13 cellular contexts compared by ENCODE assay signal in genomic region chr9:93673844-93674334, GRCh38.
A peak's percentile ranks its signal among the peaks of the same experiment; 100 is the strongest.
DNase-seq lines count a peak whose midpoint lies in the region; ATAC-seq and TF ChIP-seq lines count a peak whose summit lies in the region.
"Had no signal": no experiment of that assay in that cellular context is flagged by ENCODE, and none has a peak within 500 bp of the region (broad histone marks: within the 10 kb centered on the region; RNA-seq: fewer than 3 reads in every experiment).

No MANE protein-coding gene starts in this region.

- no peak for ATAC-seq in omental fat pad (ENCODE audit: low FRiP score)
- ATAC-seq in GM18868 (IDR thresholded peaks at IDR 0.05; ENCODE audit: unreplicated experiment) = no peak
- ATAC-seq in HG03139 (IDR thresholded peaks at IDR 0.05; ENCODE audit: unreplicated experiment) = no peak

- peaks cover 0 to 5% (median 0%) of the 10 kb centered on the region in 7 donors for H3K9me3 Mint-ChIP-seq in CD14-positive monocyte
- no peaks in the 10 kb centered on the region for H3K9me3 Mint-ChIP-seq in endothelial cell (ENCODE audit: unreplicated experiment)
- H3K9me3 Mint-ChIP-seq: activated naive CD4-positive, alpha-beta T cell treated with anti-CD3 and anti-CD28 coated beads for 36 hours; brain had no signal

- H3K4me1 Mint-ChIP-seq in CD14-positive monocyte = no peaks in the 10 kb centered on the region
- no peaks in the 10 kb centered on the region for H3K4me1 Mint-ChIP-seq in endothelial cell (ENCODE audit: unreplicated experiment)

- intact Hi-C loops in CD14-positive monocyte (cut with micrococcal nuclease) = no loop called here

- H3K27ac Mint-ChIP-seq in CD14-positive monocyte (peak overlapping the region in 3 of 7 donors; percentile 20 to 73 (median 43)), endothelial cell (ENCODE audit: unreplicated experiment) (no peak overlapping the region)
- H3K27ac Mint-ChIP-seq: activated naive CD4-positive, alpha-beta T cell treated with anti-CD3 and anti-CD28 coated beads for 36 hours had no signal

- DNase-seq in CD14-positive monocyte (ENCODE audit: low spot score) (peak; percentile 34), ELF-1 (ENCODE audit: low read depth, low spot score) (peak; percentile 0), endothelial cell (ENCODE audit: low spot score) (peak; percentile 3), omental fat pad (ENCODE audit: low spot score) (peak; percentile 18), mesenteric fat pad (ENCODE audit: low spot score) (no peak), NCI-H2029 treated with DMSO at 0.1 percent for 48 hours (lab: John Stamatoyannopoulos, UW) (no peak)
- DNase-seq: activated CD4-positive, alpha-beta T cell treated with anti-CD3 and anti-CD28 coated beads, Interleukin-2, amount 50 U/mL, for 4 hours; activated naive CD4-positive, alpha-beta T cell treated with anti-CD3 and anti-CD28 coated beads for 36 hours; effector CD8-positive, alpha-beta T cell; NCI-H187 treated with DMSO at 0.1 percent for 48 hours had no signal

- TF ChIP-seq CTCF in CD14-positive monocyte (IDR thresholded peaks at IDR 0.05) (no peak), endothelial cell (IDR thresholded peaks at IDR 0.05; ENCODE audit: unreplicated experiment) (no peak), omental fat pad (IDR thresholded peaks at IDR 0.05) (no peak)

- H3K36me3 Mint-ChIP-seq in CD14-positive monocyte (peaks cover 44 to 65% of the 10 kb centered on the region in 2 donors), endothelial cell (ENCODE audit: low read depth, unreplicated experiment) (peaks cover 22% of the 10 kb centered on the region)

- H3K4me3 Mint-ChIP-seq in CD14-positive monocyte (no peak overlapping the region), endothelial cell (ENCODE audit: unreplicated experiment) (no peak overlapping the region)
- H3K4me3 Mint-ChIP-seq: activated naive CD4-positive, alpha-beta T cell treated with anti-CD3 and anti-CD28 coated beads for 36 hours; brain had no signal

- H3K27me3 Mint-ChIP-seq in CD14-positive monocyte (ENCODE audit: low read depth in 3 of 3) (peaks cover 0 to 17% (median 5%) of the 10 kb centered on the region in 3 donors), endothelial cell (ENCODE audit: unreplicated experiment) (peaks cover 8% of the 10 kb centered on the region)
- H3K27me3 Mint-ChIP-seq: brain had no signal

Comparison
In these comparisons a context has a peak if more than half of its experiments do, and no peak if none do; other contexts are left out.
1. DNase-seq: peak in CD14-positive monocyte (single experiment), ELF-1 (single experiment), endothelial cell (single experiment) and omental fat pad (single experiment); none in mesenteric fat pad (single experiment) and NCI-H2029 treated with DMSO at 0.1 percent for 48 hours (single experiment).